Comparison of ENCODE assay signal across 16 cellular contexts in genomic region chr7:39172137-39172536, GRCh38.
DNase-seq lines count a peak whose midpoint lies in the region; ATAC-seq, FAIRE-seq and TF ChIP-seq lines count a peak whose summit lies in the region.
"Had no signal": no experiment of that assay in that cellular context is flagged by ENCODE, and none has a peak within 500 bp of the region (broad histone marks: within the 10 kb centered on the region; RNA-seq: fewer than 3 reads in every experiment).

No MANE protein-coding gene starts in this region.

- H3K36me3 ChIP-seq in bronchial epithelial cell (ENCODE audit: control insufficient read depth, insufficient read depth, low read length): no peaks in the 10 kb centered on the region
- no peaks in the 10 kb centered on the region for H3K36me3 ChIP-seq in MG63

- no peak overlapping the region for H3K4me3 ChIP-seq in bronchial epithelial cell (ENCODE audit: low read depth, low read length)
- H3K4me3 ChIP-seq in MG63: no peak overlapping the region

- peak; percentile 23 for DNase-seq in DMS153 (lab: John Stamatoyannopoulos, UW)
- DNase-seq in DMS153 treated with DMSO at 0.1 percent for 48 hours (lab: John Stamatoyannopoulos, UW; ENCODE audit: unreplicated experiment): no peak
- DNase-seq in M059J (ENCODE audit: low read depth): peak; percentile 33
- DNase-seq in bronchial epithelial cell (ENCODE audit: low read depth): peak; percentile 69
- DNase-seq in renal cortical epithelial cell (ENCODE audit: low read depth): peak; percentile 43
- no peak for DNase-seq in MG63
- no peak for DNase-seq in superior temporal gyrus (ENCODE audit: extremely low spot score)
- DNase-seq: CD4-positive, alpha-beta T cell; GF-D8; NCI-H1048; NCI-H2081 treated with DMSO at 0.1 percent for 48 hours; NCI-H510A treated with DMSO at 0.1 percent for 48 hours; SIG-M5 had no signal

- TF ChIP-seq CTCF in bronchial epithelial cell (IDR thresholded peaks at IDR 0.05; ENCODE audit: insufficient read depth, low read length, severe bottlenecking): no peak

- FAIRE-seq in bronchial epithelial cell (lab: Jason Lieb, UNC): no peak
- FAIRE-seq: GM12892, H54 had no signal

- H3K9me3 ChIP-seq in MG63: no peaks in the 10 kb centered on the region

- H3K27me3 ChIP-seq in bronchial epithelial cell (ENCODE audit: control insufficient read depth, insufficient read depth, low read length) (no peaks in the 10 kb centered on the region), MG63 (no peaks in the 10 kb centered on the region)

- no peak for ATAC-seq in HG03025 (IDR thresholded peaks at IDR 0.05; ENCODE audit: low FRiP score, unreplicated experiment)

Comparison
In these comparisons a context has a peak if more than half of its experiments do, and no peak if none do; other contexts are left out.
1. DNase-seq: peak in DMS153 (single experiment), M059J (single experiment), bronchial epithelial cell (single experiment) and renal cortical epithelial cell (single experiment); none in DMS153 treated with DMSO at 0.1 percent for 48 hours (single experiment), MG63 (single experiment) and superior temporal gyrus (single experiment).